ENCODE assay signal across 22 cellular contexts in the genomic region with DNA sequence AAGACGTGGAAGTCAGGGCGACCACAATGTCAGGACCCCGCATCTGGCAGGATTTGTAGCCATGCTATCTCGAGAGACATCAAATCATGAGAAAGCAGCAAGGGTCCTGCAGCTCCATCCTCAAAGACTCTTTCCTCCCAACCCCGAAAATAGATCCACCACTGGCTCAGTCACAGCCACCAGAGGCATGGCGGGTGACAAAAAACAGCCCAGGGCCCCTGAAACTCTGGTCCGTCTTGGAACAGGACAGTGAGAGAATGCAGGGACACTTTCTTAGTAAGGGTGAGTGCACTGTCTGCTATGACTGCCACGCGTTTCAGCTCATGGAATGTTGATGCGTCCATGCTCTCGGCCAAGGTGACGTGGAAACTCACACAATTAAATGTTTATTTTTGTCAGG.
DNase-seq lines count a peak whose midpoint lies in the region; FAIRE-seq and TF ChIP-seq lines count a peak whose summit lies in the region.
"Had no signal": no experiment of that assay in that cellular context is flagged by ENCODE, and none has a peak within 500 bp of the region (broad histone marks: within the 10 kb centered on the region; RNA-seq: fewer than 3 reads in every experiment).

No MANE protein-coding gene starts in this region.

- no peak overlapping the region for H2BK15ac ChIP-seq in H1 (ENCODE audit: low read length)

- H3K4me1 ChIP-seq in BLaER1 treated with 17β-estradiol and CSF1 and Interleukin-3, amounts not matched to agents 10 nM and 100 nM = peaks cover 9 to 72% (median 59%) of the 10 kb centered on the region in 10 experiments; a peak in 18 of 20 replicates
- H3K4me1 ChIP-seq in H1 (replicated peaks in 1 of 4; ENCODE audit: control insufficient read depth in 3 of 4, insufficient read depth in 4 of 4, low read length in 3 of 4) (peaks cover 4 to 9% (median 5%) of the 10 kb centered on the region in 4 experiments; a peak in 5 of 7 replicates), OCI-LY7 (ENCODE audit: insufficient read depth, low read length, poor library complexity, severe bottlenecking) (no peaks in the 10 kb centered on the region)
- H3K4me1 ChIP-seq: A549, BE2C, Caco-2 had no signal

- TF ChIP-seq EP300 in H1 (IDR thresholded peaks at IDR 0.05; ENCODE audit: borderline replicate concordance in 1 of 2, low read depth in 2 of 2, low read length in 2 of 2) = no peak

- no peaks in the 10 kb centered on the region for H4K20me1 ChIP-seq in BLaER1 treated with 17β-estradiol and CSF1 and Interleukin-3, amounts not matched to agents 10 nM and 100 nM
- H4K20me1 ChIP-seq in H1 (replicated peaks in 1 of 2; ENCODE audit: control insufficient read depth in 1 of 2, insufficient read depth in 2 of 2, low read length in 2 of 2) = peaks cover 0 to 7% of the 10 kb centered on the region in 2 experiments
- no peaks in the 10 kb centered on the region for H4K20me1 ChIP-seq in OCI-LY7 (ENCODE audit: insufficient read depth, low read length)

- intact Hi-C loops in OCI-LY7 (cut with micrococcal nuclease; ENCODE audit: unreplicated experiment) = no loop called here

- peak overlapping the region in 2 of 11 experiments; percentile 35 to 54; a peak in 3 of 22 replicates for H3K9ac ChIP-seq in BLaER1 treated with 17β-estradiol and CSF1 and Interleukin-3, amounts not matched to agents 10 nM and 100 nM
- H3K9ac ChIP-seq in H1 (replicated peaks in 1 of 4; ENCODE audit: extremely low read depth in 1 of 4, low read depth in 3 of 4, low read length in 3 of 4) = no peak overlapping the region
- H3K9ac ChIP-seq: GM23248 had no signal

- no peak overlapping the region for H3K4me3 ChIP-seq in BLaER1 treated with 17β-estradiol and CSF1 and Interleukin-3, amounts not matched to agents 10 nM and 100 nM
- H3K4me3 ChIP-seq in H1 (ENCODE audit: extremely low read depth in 1 of 4, insufficient read depth in 2 of 4, low read depth in 3 of 4, low read length in 4 of 4) (no peak overlapping the region), OCI-LY7 (ENCODE audit: low read depth, low read length, poor library complexity, severe bottlenecking) (no peak overlapping the region)
- H3K4me3 ChIP-seq: A549, GM23248 had no signal

- H3K14ac ChIP-seq in H1 (ENCODE audit: insufficient read length) = no peak overlapping the region

- peak overlapping the region; percentile 45; the same call in 1 of the 2 replicates for H4K8ac ChIP-seq in H1 (ENCODE audit: extremely low read depth, insufficient read depth, low read length)

- no peak overlapping the region for H3K18ac ChIP-seq in H1 (ENCODE audit: extremely low read depth, low read length)

- TF ChIP-seq POLR2A in H1 (IDR thresholded peaks at IDR 0.05; ENCODE audit: control extremely low read depth in 1 of 2, low read depth in 2 of 2, low read length in 2 of 2) = no peak

- FAIRE-seq in H1 (lab: Jason Lieb, UNC) = no peak
- FAIRE-seq: A549, G401.6, GM12892 had no signal

- peak overlapping the region; percentile 87 for H4K91ac ChIP-seq in H1 (replicated peaks; ENCODE audit: insufficient read length, low read length)

- H3K23ac ChIP-seq in H1 (ENCODE audit: insufficient read length) = no peak overlapping the region

- no peak overlapping the region for H2AK5ac ChIP-seq in H1 (ENCODE audit: low read depth, low read length)

- H2AFZ ChIP-seq in H1 (ENCODE audit: low read length) (no peak overlapping the region), OCI-LY7 (ENCODE audit: low read length) (no peak overlapping the region)
- H2AFZ ChIP-seq: GM23248 had no signal

- 83% methylated on average over 12 of the region's 12 CpGs; no CpG with 5 or more reads in 1 of the 2 experiments for WGBS in H1 (ENCODE audit: extremely low coverage in 1 of 2, insufficient coverage in 1 of 2, insufficient read length in 1 of 2, insufficient replicate concordance in 2 of 2, low coverage in 1 of 2, low lambda C conversion rate in 2 of 2, missing lambda C conversion rate in 1 of 2), 2 experiments

- peak; percentile 5 for DNase-seq in activated effector memory CD4-positive, alpha-beta T cell treated with anti-CD3 and anti-CD28 coated beads, Interleukin-2, amount 50 U/mL, for 16 hours
- DNase-seq in activated effector memory CD4-positive, alpha-beta T cell treated with Interleukin-2 at 50 U/mL for 16 hours = no peak
- DNase-seq in H1 (ENCODE audit: low read depth in 1 of 2, low spot score in 2 of 2) (no peak), retina (peak; percentile 53), NCI-H1417 (lab: John Stamatoyannopoulos, UW) (no peak), Kasumi-1 (lab: John Stamatoyannopoulos, UW) (no peak), OCI-LY7 (ENCODE audit: low spot score) (no peak)
- DNase-seq: 8988T; ACHN; AML-193; BE2C; Caco-2; CD4-positive, CD25-positive, alpha-beta regulatory T cell; DMS153; DND-41; GM23248; H9 had no signal

- H3K79me1 ChIP-seq in H1 (ENCODE audit: low read depth, low read length) = no peaks in the 10 kb centered on the region

- no peaks in the 10 kb centered on the region for H3K27me3 ChIP-seq in BLaER1 treated with 17β-estradiol and CSF1 and Interleukin-3, amounts not matched to agents 10 nM and 100 nM
- no peaks in the 10 kb centered on the region for H3K27me3 ChIP-seq in H1 (replicated peaks in 1 of 4; ENCODE audit: control insufficient read depth in 3 of 4, extremely low read depth in 1 of 4, insufficient read depth in 3 of 4, low read length in 3 of 4)
- H3K27me3 ChIP-seq: BE2C had no signal

- H3K27ac ChIP-seq in BLaER1 treated with 17β-estradiol and CSF1 and Interleukin-3, amounts not matched to agents 10 nM and 100 nM = peak overlapping the region in 4 of 11 experiments; percentile 53 to 93 (median 93); a peak in 8 of 22 replicates
- no peak overlapping the region for H3K27ac ChIP-seq in H1 (ENCODE audit: low read depth, low read length)
- H3K27ac ChIP-seq in OCI-LY7 (ENCODE audit: low read depth, low read length, poor library complexity, severe bottlenecking) = no peak overlapping the region
- H3K27ac ChIP-seq: A549, C4-2B, GM23248 had no signal

- POLR2A ChIA-PET in H1 (lab: Charles Lee; ENCODE audit: partially characterized antibody) (no interaction called here), OCI-LY7 (lab: Charles Lee) (no interaction called here)

- 0 out of 4 replicates have a peak, but pooled peaks cover 0 to 5% of the 10 kb centered on the region in 2 experiments for H3K79me2 ChIP-seq in H1 (ENCODE audit: control insufficient read depth in 1 of 2, insufficient read depth in 2 of 2, low read length in 2 of 2)
- H3K79me2 ChIP-seq in OCI-LY7 (ENCODE audit: insufficient read depth, low read depth, low read length) = no peaks in the 10 kb centered on the region

- CTCF ChIA-PET in H1 (lab: Charles Lee; ENCODE audit: partially characterized antibody) = no interaction called here
- CTCF ChIA-PET in OCI-LY7 (lab: Charles Lee; ENCODE audit: unreplicated experiment) = no interaction called here

- H3K56ac ChIP-seq in H1 (replicated peaks; ENCODE audit: insufficient read length, low read depth, low read length) = no peak overlapping the region

- peaks cover 17% of the 10 kb centered on the region; the same call in 1 of the 2 replicates for H3K23me2 ChIP-seq in H1 (ENCODE audit: low read depth, low read length)

- no peak overlapping the region for H2BK5ac ChIP-seq in H1 (ENCODE audit: low read depth, low read length)

- peaks cover 36 to 45% (median 39%) of the 10 kb centered on the region in 11 experiments for H3K9me3 ChIP-seq in BLaER1 treated with 17β-estradiol and CSF1 and Interleukin-3, amounts not matched to agents 10 nM and 100 nM (replicated peaks in 1 of 11)
- H3K9me3 ChIP-seq in H1 (ENCODE audit: insufficient read depth in 2 of 2, low read depth in 1 of 2, low read length in 1 of 2) (peaks cover 7 to 9% of the 10 kb centered on the region in 2 experiments), OCI-LY7 (ENCODE audit: low read length) (0 out of 2 replicates have a peak, but pooled peaks cover 6% of the 10 kb centered on the region)
- H3K9me3 ChIP-seq: A549, BE2C, Caco-2 had no signal

- TF ChIP-seq CTCF in H1 (IDR thresholded peaks at IDR 0.05; ENCODE audit: control extremely low read depth in 1 of 3, insufficient read depth in 1 of 3, low read depth in 1 of 3, low read length in 3 of 3) (no peak), OCI-LY7 (conservative IDR thresholded peaks at IDR 0.05; ENCODE audit: low read length) (no peak)

- no peak for TF ChIP-seq RAD21 in H1 (IDR thresholded peaks at IDR 0.05 in 1 of 2, conservative IDR thresholded peaks at IDR 0.05 in 1 of 2; ENCODE audit: low read depth in 2 of 2, low read length in 2 of 2)

- no peak overlapping the region for H4K5ac ChIP-seq in H1 (ENCODE audit: insufficient read length, low read depth, low read length)

- H3K9me2 ChIP-seq in OCI-LY7 (ENCODE audit: insufficient read depth, low read length) = no peaks in the 10 kb centered on the region

- H3K4me2 ChIP-seq in BLaER1 treated with 17β-estradiol and CSF1 and Interleukin-3, amounts not matched to agents 10 nM and 100 nM = peak overlapping the region in 8 of 11 experiments; percentile 33 to 99 (median 60); a peak in 16 of 22 replicates
- H3K4me2 ChIP-seq in H1 (ENCODE audit: insufficient read depth in 1 of 2, low read depth in 2 of 2, low read length in 2 of 2) = no peak overlapping the region
- H3K4me2 ChIP-seq in OCI-LY7 (ENCODE audit: low read length) = no peak overlapping the region
- H3K4me2 ChIP-seq: A549 had no signal

- peaks cover 0 to 4% (median 0%) of the 10 kb centered on the region in 11 experiments; a peak in 2 of 22 replicates for H3K36me3 ChIP-seq in BLaER1 treated with 17β-estradiol and CSF1 and Interleukin-3, amounts not matched to agents 10 nM and 100 nM
- no peaks in the 10 kb centered on the region; a peak in 2 of 8 replicates for H3K36me3 ChIP-seq in H1 (ENCODE audit: control insufficient read depth in 2 of 4, insufficient read depth in 4 of 4, low read length in 3 of 4)
- H3K36me3 ChIP-seq in OCI-LY7 (ENCODE audit: insufficient read depth, low read length) = no peaks in the 10 kb centered on the region
- H3K36me3 ChIP-seq: BE2C had no signal

- H2BK120ac ChIP-seq in H1 (replicated peaks; ENCODE audit: low read depth, low read length) = no peak overlapping the region

- no TSS peak for BruUV-seq in OCI-LY7 (replicated peaks; lab: Mats Ljungman, UMichigan)

- H2BK20ac ChIP-seq in H1 (ENCODE audit: low read length) = no peak overlapping the region

- H2BK12ac ChIP-seq in H1 (ENCODE audit: low read depth, low read length) = no peak overlapping the region

- H3K4ac ChIP-seq in H1 (replicated peaks; ENCODE audit: insufficient read length, low read depth, low read length) = no peak overlapping the region

TF ChIP-seq in H1, 55 proteins besides CTCF, POLR2A, EP300 and RAD21 (continues in another document):
- TF ChIP-seq HDAC6 (IDR thresholded peaks at IDR 0.05; ENCODE audit: low read depth, low read length) (no peak), BRCA1 (IDR thresholded peaks at IDR 0.05; ENCODE audit: low read depth, low read length) (no peak), GABPA (IDR thresholded peaks at IDR 0.05; ENCODE audit: borderline replicate concordance, insufficient read depth, low read length) (no peak), ZNF274 (IDR thresholded peaks at IDR 0.05; ENCODE audit: borderline replicate concordance, extremely low read depth, low read length) (no peak)

Comparison
In these comparisons a context has a peak if more than half of its experiments do, and no peak if none do; other contexts are left out.
1. DNase-seq: peak in activated effector memory CD4-positive, alpha-beta T cell treated with anti-CD3 and anti-CD28 coated beads, Interleukin-2, amount 50 U/mL, for 16 hours (single experiment) and retina (single experiment); none in activated effector memory CD4-positive, alpha-beta T cell treated with Interleukin-2 at 50 U/mL for 16 hours (single experiment), H1 (0 of 2), NCI-H1417 (0 of 3), Kasumi-1 (0 of 2) and OCI-LY7 (single experiment).
2. H3K4me2 ChIP-seq: peak in BLaER1 treated with 17β-estradiol and CSF1 and Interleukin-3, amounts not matched to agents 10 nM and 100 nM (8 of 11); none in H1 (0 of 2) and OCI-LY7 (single experiment).